In genomic region chr6:49198015-49198414, GRCh38 we compare ENCODE assay signal across 10 cellular contexts.
"Had no signal": no experiment of that assay in that cellular context is flagged by ENCODE, and none has a peak within 500 bp of the region (broad histone marks: within the 10 kb centered on the region; RNA-seq: fewer than 3 reads in every experiment).

No MANE protein-coding gene starts in this region.

- H3K27ac ChIP-seq: GM23248, HL-60 had no signal

- H3K4me1 ChIP-seq: HAP-1 had no signal

- H3K36me3 ChIP-seq: HAP-1 had no signal

- FAIRE-seq: K562 had no signal

- H3K9ac ChIP-seq: GM23248 had no signal

- H3K4me3 ChIP-seq: GM23248, HAP-1, K562 had no signal

- DNase-seq: GM23248, GOT3, H7, HFFc6, IMR-90, KG1 had no signal

- ATAC-seq: HCT116, K562 had no signal

- H3K9me3 ChIP-seq: HAP-1 had no signal

- H2AFZ ChIP-seq: GM23248 had no signal
